In genomic region chr2:47899915-47900314, GRCh38 we compare ENCODE assay signal across 9 cellular contexts. TPM values are rescaled to one million over a fixed set of nuclear protein-coding genes. Genes with fewer than 3 reads are reported as not detected.
DNase-seq lines count a peak whose midpoint lies in the region; FAIRE-seq lines count a peak whose summit lies in the region.
"Had no signal": no experiment of that assay in that cellular context is flagged by ENCODE, and none has a peak within 500 bp of the region (broad histone marks: within the 10 kb centered on the region; RNA-seq: fewer than 3 reads in every experiment).

No MANE protein-coding gene starts in this region.

- no peak for DNase-seq in GM18507 (ENCODE audit: extremely low spot score, insufficient read length, low read depth)
- DNase-seq in RKO (ENCODE audit: low spot score): peak; percentile 17
- DNase-seq in epithelial cell of prostate (ENCODE audit: low read depth, low spot score): no peak
- DNase-seq in trophoblast cell: no peak
- no peak for DNase-seq in substantia nigra (lab: John Stamatoyannopoulos, UW)
- no peak for DNase-seq in DMS53 (lab: John Stamatoyannopoulos, UW)
- DNase-seq in NCI-H2196 (lab: John Stamatoyannopoulos, UW; ENCODE audit: unreplicated experiment): no peak
- DNase-seq in islet precursor cell: no peak
- DNase-seq: NCI-H774 had no signal

- H4K12ac ChIP-seq in trophoblast cell (ENCODE audit: low read depth, low read length): no peak overlapping the region

- H3K9me3 ChIP-seq in trophoblast cell (ENCODE audit: insufficient read depth, low read depth, low read length): no peaks in the 10 kb centered on the region

- peaks cover 17% of the 10 kb centered on the region for H3K79me2 ChIP-seq in trophoblast cell (ENCODE audit: control insufficient read depth, insufficient read depth, low read length, poor library complexity)

- no peak overlapping the region for H2BK5ac ChIP-seq in trophoblast cell (ENCODE audit: low read depth, low read length, poor library complexity)

- H3K9ac ChIP-seq in trophoblast cell (ENCODE audit: low read length): no peak overlapping the region

- no peak overlapping the region for H3K4me3 ChIP-seq in trophoblast cell (ENCODE audit: low read depth, low read length)

- H4K8ac ChIP-seq in trophoblast cell (ENCODE audit: low read depth, low read length): no peak overlapping the region

- H2BK120ac ChIP-seq in trophoblast cell (ENCODE audit: insufficient read depth, low read length, poor library complexity): no peak overlapping the region

- H3K36me3 ChIP-seq in trophoblast cell (ENCODE audit: control insufficient read depth in 1 of 2, insufficient read depth in 2 of 2, low read length in 2 of 2): no peaks in the 10 kb centered on the region

- H3K27me3 ChIP-seq in trophoblast cell (ENCODE audit: insufficient read depth, low read length): no peaks in the 10 kb centered on the region

- H3K14ac ChIP-seq in trophoblast cell (ENCODE audit: low read length): no peak overlapping the region

- H3K27ac ChIP-seq in epithelial cell of prostate (peak overlapping the region; percentile 28), trophoblast cell (ENCODE audit: low read depth, low read length) (no peak overlapping the region), substantia nigra (ENCODE audit: low read depth, low read length, poor library complexity, severe bottlenecking) (no peak overlapping the region)

- H3K79me1 ChIP-seq in trophoblast cell (ENCODE audit: low read length): peaks cover 6% of the 10 kb centered on the region

- no peak overlapping the region for H3K18ac ChIP-seq in trophoblast cell (ENCODE audit: low read length)

- no peak overlapping the region for H3K23ac ChIP-seq in trophoblast cell (ENCODE audit: low read length)

- no peak overlapping the region for H3K4me2 ChIP-seq in trophoblast cell (ENCODE audit: low read length)

- peak; percentile 39 for FAIRE-seq in GM18507 (lab: Jason Lieb, UNC)

- no peak overlapping the region for H2AFZ ChIP-seq in trophoblast cell (ENCODE audit: insufficient read depth, low read length, poor library complexity)

- no peak overlapping the region for H4K91ac ChIP-seq in trophoblast cell (ENCODE audit: low read depth, low read length)

- H2BK12ac ChIP-seq in trophoblast cell (ENCODE audit: low read length): no peak overlapping the region

- H3K4ac ChIP-seq in trophoblast cell (ENCODE audit: low read depth, low read length): peak overlapping the region; percentile 95

- WGBS in trophoblast cell (ENCODE audit: extremely low coverage, insufficient coverage, insufficient read length): no CpG with 5 or more reads among the region's 2 CpGs

- no peaks in the 10 kb centered on the region for H3K4me1 ChIP-seq in trophoblast cell (ENCODE audit: control insufficient read depth in 1 of 2, insufficient read depth in 2 of 2, low read length in 2 of 2)

- no peak overlapping the region for H2AK5ac ChIP-seq in trophoblast cell (ENCODE audit: low read length)

RNA-seq across cellular contexts. Expression of gene FBXO11, which starts 6.4 kb away (rescaled TPM):
- 99.7 and 107 TPM in 2 replicates for polyA plus RNA-seq in trophoblast cell (2013)
